In genomic region chr3:104717828-104718196, GRCh38 we compare ENCODE assay signal across 13 cellular contexts.
A peak's percentile ranks its signal among the peaks of the same experiment; 100 is the strongest.
DNase-seq lines count a peak whose midpoint lies in the region; ATAC-seq and TF ChIP-seq lines count a peak whose summit lies in the region.
"Had no signal": no experiment of that assay in that cellular context is flagged by ENCODE, and none has a peak within 500 bp of the region (broad histone marks: within the 10 kb centered on the region; RNA-seq: fewer than 3 reads in every experiment).

No MANE protein-coding gene starts in this region.

- H3K27ac ChIP-seq in brain microvascular endothelial cell, result no peak overlapping the region
- H3K27ac ChIP-seq: BLaER1 had no signal

- DNase-seq in brain microvascular endothelial cell, result peak; percentile 2
- DNase-seq in cerebellar nuclear complex (lab: John Stamatoyannopoulos, UW), result no peak
- DNase-seq in NCI-H2227 (lab: John Stamatoyannopoulos, UW; ENCODE audit: unreplicated experiment), result no peak
- no peak for DNase-seq in NCI-H128 (lab: John Stamatoyannopoulos, UW; ENCODE audit: unreplicated experiment)
- DNase-seq in stimulated activated CD4-positive, alpha-beta T cell treated with anti-CD3 and anti-CD28 coated beads, Interleukin-4, amount 100 ng/mL, for 24 hours, result no peak
- DNase-seq: activated naive CD8-positive, alpha-beta T cell treated with anti-CD3 and anti-CD28 coated beads, Interleukin-2, amount 50 U/mL, for 24 hours; effector memory CD8-positive, alpha-beta T cell; hypothalamus; NCI-H82 had no signal

- no peaks in the 10 kb centered on the region for H3K27me3 ChIP-seq in brain microvascular endothelial cell (replicated peaks)
- H3K27me3 ChIP-seq: BLaER1 had no signal

- ATAC-seq in GM18517 (IDR thresholded peaks at IDR 0.05; ENCODE audit: unreplicated experiment) (peak; percentile 37), GM21723 (IDR thresholded peaks at IDR 0.05; ENCODE audit: unreplicated experiment) (peak; percentile 38), HG03457 (IDR thresholded peaks at IDR 0.05; ENCODE audit: unreplicated experiment) (peak; percentile 35)
- ATAC-seq: activated naive CD8-positive, alpha-beta T cell treated with anti-CD3 and anti-CD28 coated beads, Interleukin-2, amount 50 U/mL, for 24 hours; effector memory CD8-positive, alpha-beta T cell had no signal

- in situ Hi-C loops in brain microvascular endothelial cell (cut with HindIII; ENCODE audit: low pct_ligation_motif_present, low sequenced_read_pairs), result no loop called here

- H3K36me3 ChIP-seq in brain microvascular endothelial cell (replicated peaks), result no peaks in the 10 kb centered on the region
- H3K36me3 ChIP-seq: BLaER1 had no signal

- no peak overlapping the region for H3K4me3 ChIP-seq in brain microvascular endothelial cell (ENCODE audit: low read depth, low read length)
- H3K4me3 ChIP-seq: BLaER1 had no signal

- TF ChIP-seq CTCF in brain microvascular endothelial cell (IDR thresholded peaks at IDR 0.05; ENCODE audit: low read depth, low read length, missing control alignments), result no peak
